In genomic region chr1:76035053-76035452, GRCh38 we compare ENCODE assay signal across 9 cellular contexts. TPM values are rescaled to one million over a fixed set of nuclear protein-coding genes. Genes with fewer than 3 reads are reported as not detected.
A peak's percentile ranks its signal among the peaks of the same experiment; 100 is the strongest.
DNase-seq lines count a peak whose midpoint lies in the region; ATAC-seq, FAIRE-seq and TF ChIP-seq lines count a peak whose summit lies in the region.
"Had no signal": no experiment of that assay in that cellular context is flagged by ENCODE, and none has a peak within 500 bp of the region (broad histone marks: within the 10 kb centered on the region; RNA-seq: fewer than 3 reads in every experiment).

No MANE protein-coding gene starts in this region.

- no peak overlapping the region for H3K4me3 ChIP-seq in GM12878

- H3K36me3 ChIP-seq in GM12878 (ENCODE audit: control insufficient read depth in 2 of 2, insufficient read depth in 2 of 2, low read length in 1 of 2): no peaks in the 10 kb centered on the region

- POLR2A ChIA-PET in GM12878 (lab: Charles Lee): no interaction called here

- intact Hi-C loops in GM12878 (cut with micrococcal nuclease; ENCODE audit: unreplicated experiment): loop anchor here (5.0 kb wide), 1 partner anchor 128 kb away; no protein-coding TSS in a partner anchor

- DNase-seq in COR-L47 (lab: John Stamatoyannopoulos, UW) (peak; percentile 13), Kasumi-1 (lab: John Stamatoyannopoulos, UW) (peak; percentile 61 to 78), GM12878 (ENCODE audit: low read depth, low spot score) (no peak), lung microvascular endothelial cell (ENCODE audit: low read depth in 2 of 2) (peak; percentile 15 to 67), mesenteric fat pad (ENCODE audit: low spot score) (no peak), T-helper 9 cell (no peak)
- DNase-seq in stimulated activated effector memory CD8-positive, alpha-beta T cell treated with anti-CD3 and anti-CD28 coated beads, Interleukin-12 subunit alpha, Interleukin-12 subunit beta, amount 100 ng/mL, for 72 hours (ENCODE audit: low spot score in 2 of 2): no peak
- DNase-seq: NCI-H2107 had no signal

- H3K27ac ChIP-seq in GM12878 (ENCODE audit: control insufficient read depth, insufficient read depth): no peak overlapping the region

- H3K4me2 ChIP-seq in GM12878 (ENCODE audit: control insufficient read depth, insufficient read depth): no peak overlapping the region

- no peak for FAIRE-seq in GM12878 (lab: Jason Lieb, UNC)

- no peak overlapping the region for H2AFZ ChIP-seq in GM12878 (ENCODE audit: control insufficient read depth, low read depth, low read length)

- TF ChIP-seq POLR2A in GM12878 (IDR thresholded peaks at IDR 0.05; ENCODE audit: low read depth, low read length): no peak

- TF ChIP-seq CTCF in GM12878 (IDR thresholded peaks at IDR 0.05 in 2 of 3, conservative IDR thresholded peaks at IDR 0.05 in 1 of 3; ENCODE audit: control insufficient read depth in 2 of 3, extremely low read depth in 1 of 3, insufficient read depth in 1 of 3, low read depth in 3 of 3, low read length in 3 of 3): peak in 2 of 3 experiments; percentile 14 to 22; a peak in 2 of 6 replicates

- ATAC-seq in GM12878: peak; percentile 76
- ATAC-seq in HG03565 (IDR thresholded peaks at IDR 0.05; ENCODE audit: unreplicated experiment): no peak
- no peak for ATAC-seq in stimulated activated effector memory CD8-positive, alpha-beta T cell treated with anti-CD3 and anti-CD28 coated beads, Interleukin-12 subunit alpha, Interleukin-12 subunit beta, amount 100 ng/mL, for 72 hours

- H3K27me3 ChIP-seq in GM12878 (replicated peaks in 1 of 2; ENCODE audit: control insufficient read depth in 2 of 2, insufficient read depth in 2 of 2, low read length in 1 of 2): no peaks in the 10 kb centered on the region

- H3K9ac ChIP-seq in GM12878 (ENCODE audit: control insufficient read depth, insufficient read depth, low read length): no peak overlapping the region

- CTCF ChIA-PET in GM12878 (lab: Yijun Ruan, JAX): interaction anchor here (0.9 to 1.6 kb wide), 3 partner anchors 45 to 126 kb away, joined by 3 to 4 read pairs (median 3); no protein-coding TSS in a partner anchor

- no peaks in the 10 kb centered on the region for H3K4me1 Mint-ChIP-seq in stimulated activated effector memory CD8-positive, alpha-beta T cell treated with anti-CD3 and anti-CD28 coated beads, Interleukin-12 subunit alpha, Interleukin-12 subunit beta, amount 100 ng/mL, for 72 hours

- in situ Hi-C loops in GM12878 (cut with MboI): no loop called here

- no peak overlapping the region for H3K27ac Mint-ChIP-seq in stimulated activated effector memory CD8-positive, alpha-beta T cell treated with anti-CD3 and anti-CD28 coated beads, Interleukin-12 subunit alpha, Interleukin-12 subunit beta, amount 100 ng/mL, for 72 hours

- no peaks in the 10 kb centered on the region for H3K79me2 ChIP-seq in GM12878 (ENCODE audit: control insufficient read depth, insufficient read depth, low read length)

- WGBS in GM12878 (ENCODE audit: insufficient coverage, insufficient replicate concordance, low lambda C conversion rate, missing lambda C conversion rate): 20% methylated on average over 2 of the region's 2 CpGs

- H3K36me3 Mint-ChIP-seq in stimulated activated effector memory CD8-positive, alpha-beta T cell treated with anti-CD3 and anti-CD28 coated beads, Interleukin-12 subunit alpha, Interleukin-12 subunit beta, amount 100 ng/mL, for 72 hours: no peaks in the 10 kb centered on the region

- RAD21 ChIA-PET in GM12878 (lab: Charles Lee; ENCODE audit: unreplicated experiment): no interaction called here

- H3K4me1 ChIP-seq in GM12878 (ENCODE audit: control insufficient read depth, insufficient read depth, low read length): no peaks in the 10 kb centered on the region

- no peak overlapping the region for H3K4me3 Mint-ChIP-seq in stimulated activated effector memory CD8-positive, alpha-beta T cell treated with anti-CD3 and anti-CD28 coated beads, Interleukin-12 subunit alpha, Interleukin-12 subunit beta, amount 100 ng/mL, for 72 hours

- TF ChIP-seq RAD21 in GM12878 (IDR thresholded peaks at IDR 0.05; ENCODE audit: insufficient read depth, low read depth, low read length): peak; percentile 37; the same call in 1 of the 2 replicates

- no peaks in the 10 kb centered on the region for H3K9me3 ChIP-seq in GM12878 (replicated peaks; ENCODE audit: control insufficient read depth, insufficient read depth, low read length)

- BruUV-seq in GM12878 (replicated peaks; lab: Mats Ljungman, UMichigan): no TSS peak

- SMC1A ChIA-PET in GM12878 (lab: Charles Lee; ENCODE audit: uncharacterized antibody, unreplicated experiment): interaction anchor here (0.6 to 1.6 kb wide), 5 partner anchors 36 to 123 kb away, joined by 3 to 4 read pairs (median 4); no protein-coding TSS in a partner anchor

- no peaks in the 10 kb centered on the region for H3K9me3 Mint-ChIP-seq in stimulated activated effector memory CD8-positive, alpha-beta T cell treated with anti-CD3 and anti-CD28 coated beads, Interleukin-12 subunit alpha, Interleukin-12 subunit beta, amount 100 ng/mL, for 72 hours

- no peaks in the 10 kb centered on the region for H4K20me1 ChIP-seq in GM12878 (ENCODE audit: control insufficient read depth, insufficient read depth)

- TF ChIP-seq EP300 in GM12878 (IDR thresholded peaks at IDR 0.05; ENCODE audit: borderline replicate concordance in 1 of 2, control insufficient read depth in 1 of 2, low read depth in 2 of 2, low read length in 2 of 2): no peak

TF ChIP-seq in GM12878, 131 proteins besides CTCF, POLR2A, EP300 and RAD21 (continues in another document):
- TF ChIP-seq NBN (IDR thresholded peaks at IDR 0.05) (no peak), POLR2AphosphoS5 (IDR thresholded peaks at IDR 0.05; ENCODE audit: low read length) (no peak), ELK1 (IDR thresholded peaks at IDR 0.05; ENCODE audit: low read depth, low read length) (no peak), CREM (IDR thresholded peaks at IDR 0.05; ENCODE audit: low read depth) (no peak), MTA3 (IDR thresholded peaks at IDR 0.05; ENCODE audit: borderline replicate concordance, low read length) (no peak), CHD1 (IDR thresholded peaks at IDR 0.05; ENCODE audit: low read depth, low read length) (no peak), RB1 (IDR thresholded peaks at IDR 0.05; ENCODE audit: borderline replicate concordance) (no peak), HDAC2 (IDR thresholded peaks at IDR 0.05) (no peak), RBBP5 (conservative IDR thresholded peaks at IDR 0.05) (no peak), POLR2AphosphoS2 (IDR thresholded peaks at IDR 0.05; ENCODE audit: low read depth, low read length) (no peak)

RNA-seq across cellular contexts. Expression of gene ST6GALNAC3, which starts 39.5 kb away (rescaled TPM):
- 0.23 and 1.0 TPM in 2 replicates for total RNA-seq in GM12878 (2013; cell fraction: nucleolus; rRNA removed)
- total RNA-seq in GM12878 (2014; rRNA removed) (0.27 and 0.68 TPM in 2 replicates), GM12878 (2014; rRNA removed; fragmentation: Illumina TruSeq; extraction: Trizol) (0.18 and 0.23 TPM in 2 replicates), GM12878 (2021) (0.19 and 0.26 TPM in 2 replicates), lung microvascular endothelial cell (40.5 and 41.5 TPM in 2 replicates), mesenteric fat pad (25.8 TPM)
- polyA plus RNA-seq in GM12878 (2011; ENCODE audit: low read depth): not detected
- polyA plus RNA-seq in GM12878 (2011; rRNA removed) (0.50 and 0.97 TPM in 2 replicates), GM12878 (2014; fragmentation: Illumina TruSeq; extraction: Trizol) (0.07 and 0.10 TPM in 2 replicates), GM12878 (2014; fragmentation: Nextera tagmentation; extraction: Ambion mirVana) (under 1 TPM in 1 of 2 experiments, not detected in 1; 0.04 TPM), GM12878 (2014; rRNA removed) (0.04 and 0.10 TPM in 2 replicates), GM12878 (2016; fragmentation: Nextera tagmentation; extraction: Ambion mirVana) (not detected)
- polyA plus RNA-seq in GM12878 (2011; cell fraction: cytosol; rRNA removed): 0.10 TPM in 2 replicates
- 0.09 and 0.23 TPM in 2 replicates for polyA plus RNA-seq in GM12878 (2011; cell fraction: nucleus; rRNA removed)
- not detected in 2 replicates for polyA plus RNA-seq in GM12878 (2012)
- 0.44 and 0.98 TPM in 2 replicates for polyA minus RNA-seq in GM12878 (2011; rRNA and poly(A)+ RNA removed)
- polyA minus RNA-seq in GM12878 (2011; cell fraction: cytosol; rRNA and poly(A)+ RNA removed): not detected in 2 replicates
- 1.1 and 1.2 TPM in 2 replicates for polyA minus RNA-seq in GM12878 (2011; cell fraction: nucleus; rRNA and poly(A)+ RNA removed)

Comparison
In these comparisons a context has a peak if more than half of its experiments do, and no peak if none do; other contexts are left out.
1. DNase-seq: peak in COR-L47 (single experiment), Kasumi-1 (2 of 2) and lung microvascular endothelial cell (2 of 2); none in GM12878 (single experiment), mesenteric fat pad (single experiment), stimulated activated effector memory CD8-positive, alpha-beta T cell treated with anti-CD3 and anti-CD28 coated beads, Interleukin-12 subunit alpha, Interleukin-12 subunit beta, amount 100 ng/mL, for 72 hours (0 of 2) and T-helper 9 cell (single experiment).
2. RNA of gene ST6GALNAC3, which starts 39.5 kb away (total RNA-seq): 40.5 to 41.5 TPM in lung microvascular endothelial cell and 25.8 TPM in mesenteric fat pad (single experiment); 0.18 to 1.0 TPM in GM12878; every median in the first group is over 10 times any median in the second.